In genomic region chr10:116287906-116288501, GRCh38 we compare ENCODE assay signal across 9 cellular contexts. TPM values are rescaled to one million over a fixed set of nuclear protein-coding genes. Genes with fewer than 3 reads are reported as not detected.
DNase-seq lines count a peak whose midpoint lies in the region; ATAC-seq and TF ChIP-seq lines count a peak whose summit lies in the region.
"Had no signal": no experiment of that assay in that cellular context is flagged by ENCODE, and none has a peak within 500 bp of the region (broad histone marks: within the 10 kb centered on the region; RNA-seq: fewer than 3 reads in every experiment).

No MANE protein-coding gene starts in this region.

- TF ChIP-seq CTCF in HL-60 (IDR thresholded peaks at IDR 0.05; ENCODE audit: insufficient read depth, low read length) (peak; percentile 6), fibroblast of mammary gland (conservative IDR thresholded peaks at IDR 0.05; ENCODE audit: control insufficient read depth, insufficient read depth, low read depth, low read length) (peak; percentile 66), progenitor cell of endocrine pancreas (IDR thresholded peaks at IDR 0.05; ENCODE audit: unreplicated experiment) (peak; percentile 90)

- H3K9me3 Mint-ChIP-seq in progenitor cell of endocrine pancreas (ENCODE audit: low read depth): no peaks in the 10 kb centered on the region

- peaks cover 4% of the 10 kb centered on the region for H3K4me1 Mint-ChIP-seq in progenitor cell of endocrine pancreas (ENCODE audit: low read depth)

- H3K4me3 ChIP-seq in HL-60 (replicated peaks; ENCODE audit: insufficient read depth, low read length) (no peak overlapping the region), fibroblast of mammary gland (ENCODE audit: control insufficient read depth, low read depth, low read length) (no peak overlapping the region)

- no peak for ATAC-seq in GM19023 (IDR thresholded peaks at IDR 0.05; ENCODE audit: unreplicated experiment)
- ATAC-seq: left colon had no signal

- H3K4me3 Mint-ChIP-seq in progenitor cell of endocrine pancreas (ENCODE audit: low read depth): no peak overlapping the region

- no peak overlapping the region for H3K27ac Mint-ChIP-seq in progenitor cell of endocrine pancreas

- no peaks in the 10 kb centered on the region for H3K36me3 Mint-ChIP-seq in progenitor cell of endocrine pancreas (ENCODE audit: insufficient read depth)

- no peaks in the 10 kb centered on the region for H3K27me3 ChIP-seq in HL-60 (ENCODE audit: insufficient read depth, poor library complexity, severe bottlenecking)

- H3K27ac ChIP-seq in HL-60 (replicated peaks): no peak overlapping the region

- DNase-seq in G401 (ENCODE audit: low spot score): peak; percentile 54
- DNase-seq in HL-60 (ENCODE audit: low read depth in 1 of 2, low spot score in 1 of 2): peak in 1 of 2 experiments; percentile 19
- peak; percentile 64 for DNase-seq in SK-N-DZ (ENCODE audit: low spot score)
- peak; percentile 50 for DNase-seq in fibroblast of mammary gland (ENCODE audit: low read depth)
- no peak for DNase-seq in progenitor cell of endocrine pancreas (ENCODE audit: low spot score, unreplicated experiment)
- no peak for DNase-seq in GM19238 (ENCODE audit: insufficient read length, low spot score)
- no peak for DNase-seq in HuH-7.5 (ENCODE audit: low spot score)

- peaks cover 11% of the 10 kb centered on the region for H3K27me3 Mint-ChIP-seq in progenitor cell of endocrine pancreas

- in situ Hi-C loops in G401 (cut with HindIII; ENCODE audit: low sequenced_read_pairs): no loop called here

RNA-seq across cellular contexts. Expression of gene GFRA1, which starts 15.0 kb away (rescaled TPM):
- total RNA-seq in G401 (2014; rRNA removed; shearing (Covaris generic)): 0.37 and 1.1 TPM in 2 replicates
- polyA plus RNA-seq in SK-N-DZ (2014; cell fraction: cytosol; rRNA removed): 13.9 and 20.1 TPM in 2 replicates
- 15.9 and 25.1 TPM in 2 replicates for polyA plus RNA-seq in SK-N-DZ (2014; cell fraction: nucleus; rRNA removed)
- total RNA-seq in progenitor cell of endocrine pancreas: 8.7 and 14.6 TPM in 2 replicates

RNA-seq across cellular contexts. Expression of gene CCDC172, which starts 36.2 kb away (rescaled TPM):
- total RNA-seq in G401 (2014; rRNA removed; shearing (Covaris generic)): not detected in 2 replicates
- not detected in 2 replicates for polyA plus RNA-seq in SK-N-DZ (2014; cell fraction: cytosol; rRNA removed)
- not detected in 2 replicates for polyA plus RNA-seq in SK-N-DZ (2014; cell fraction: nucleus; rRNA removed)
- total RNA-seq in progenitor cell of endocrine pancreas: not detected in 2 replicates
- total RNA-seq: left colon had no signal

Comparison
In these comparisons a context has a peak if more than half of its experiments do, and no peak if none do; other contexts are left out.
1. DNase-seq: peak in G401 (single experiment), SK-N-DZ (single experiment) and fibroblast of mammary gland (single experiment); none in progenitor cell of endocrine pancreas (single experiment), GM19238 (single experiment) and HuH-7.5 (single experiment).
2. CTCF ChIP-seq: peak in every context shown above with its lines; median percentile 90 in progenitor cell of endocrine pancreas; 66 in fibroblast of mammary gland; 6 in HL-60.